In the genomic region with DNA sequence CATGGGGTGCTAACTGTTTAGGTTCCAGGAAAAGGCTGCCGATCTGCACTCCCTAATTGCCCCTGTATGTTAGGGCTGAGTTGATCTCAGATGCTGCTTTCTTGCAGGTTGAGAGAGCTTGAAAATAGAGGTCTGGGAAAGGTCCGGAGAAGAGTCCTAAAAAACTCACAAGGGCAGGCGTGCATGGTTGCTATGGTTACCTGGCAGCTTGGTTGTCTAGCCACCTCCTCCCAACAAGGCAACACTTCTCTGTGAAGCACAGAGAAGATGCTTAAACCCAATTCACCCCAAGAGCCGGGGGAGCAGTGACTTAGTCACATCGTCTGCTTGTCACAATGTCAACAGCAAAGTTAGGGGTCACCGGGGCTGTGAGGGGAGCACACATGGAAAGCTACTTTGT, we compare ENCODE assay signal across 22 cellular contexts. TPM values are rescaled to one million over a fixed set of nuclear protein-coding genes. Genes with fewer than 3 reads are reported as not detected.
A peak's percentile ranks its signal among the peaks of the same experiment; 100 is the strongest.
DNase-seq lines count a peak whose midpoint lies in the region; ATAC-seq and TF ChIP-seq lines count a peak whose summit lies in the region.
"Had no signal": no experiment of that assay in that cellular context is flagged by ENCODE, and none has a peak within 500 bp of the region (broad histone marks: within the 10 kb centered on the region; RNA-seq: fewer than 3 reads in every experiment).

No MANE protein-coding gene starts in this region.

- no peak for TF ChIP-seq EP300 in esophagus muscularis mucosa (IDR thresholded peaks at IDR 0.05)

- no peak for TF ChIP-seq POLR2A in esophagus muscularis mucosa (IDR thresholded peaks at IDR 0.05; ENCODE audit: low read depth)

- no peaks in the 10 kb centered on the region for H3K9me3 ChIP-seq in esophagus muscularis mucosa
- H3K9me3 ChIP-seq in neural progenitor cell (ENCODE audit: low read depth): no peaks in the 10 kb centered on the region
- H3K9me3 ChIP-seq: BE2C, SK-N-SH had no signal

- peak overlapping the region; percentile 57 for H2AFZ ChIP-seq in neural progenitor cell (replicated peaks)

- H3K9ac ChIP-seq in neural progenitor cell: no peak overlapping the region
- H3K9ac ChIP-seq: SK-N-SH had no signal

- peak; percentile 12 to 62 for DNase-seq in NCI-H524 (lab: John Stamatoyannopoulos, UW)
- DNase-seq in NCI-H524 treated with DMSO at 0.1 percent for 48 hours (lab: John Stamatoyannopoulos, UW): no peak
- peak; percentile 62 for DNase-seq in NCI-H69 (lab: John Stamatoyannopoulos, UW)
- DNase-seq in esophagus muscularis mucosa (ENCODE audit: extremely low spot score): peak; percentile 86
- peak; percentile 63 for DNase-seq in neural progenitor cell (ENCODE audit: low spot score)
- DNase-seq in activated T-cell treated with anti-CD3 and anti-CD28 coated beads, Interleukin-2, amount 50 U/mL, for 4 hours: no peak
- DNase-seq: BE2C, HCEC 1CT, IMR-90, Karpas-422, MV-4-11, NCI-H1436 treated with DMSO at 0.1 percent for 48 hours, NCI-H1930, NCI-H2171, NCI-H526 treated with DMSO at 0.1 percent for 48 hours, SIG-M5, SK-N-SH had no signal

- H3K27me3 ChIP-seq in esophagus muscularis mucosa: no peaks in the 10 kb centered on the region
- H3K27me3 ChIP-seq in neural progenitor cell: no peaks in the 10 kb centered on the region
- H3K27me3 ChIP-seq: BE2C had no signal

- H3K79me2 ChIP-seq in neural progenitor cell (ENCODE audit: low read depth): no peaks in the 10 kb centered on the region

- H3K27ac Mint-ChIP-seq in neural progenitor cell: no peak overlapping the region

- TF ChIP-seq CTCF in esophagus muscularis mucosa (IDR thresholded peaks at IDR 0.05): no peak
- TF ChIP-seq CTCF in neural progenitor cell (IDR thresholded peaks at IDR 0.05): no peak

- H3K36me3 ChIP-seq in esophagus muscularis mucosa (no peaks in the 10 kb centered on the region), neural progenitor cell (no peaks in the 10 kb centered on the region)
- H3K36me3 ChIP-seq: BE2C had no signal

- intact Hi-C loops in esophagus muscularis mucosa (cut with DNase I): no loop called here

- H3K4me3 ChIP-seq in esophagus muscularis mucosa (no peak overlapping the region), neural progenitor cell (no peak overlapping the region)

- H3K4me1 Mint-ChIP-seq in neural progenitor cell: peaks cover 4% of the 10 kb centered on the region
- no peaks in the 10 kb centered on the region for H3K4me1 Mint-ChIP-seq in activated T-cell treated with anti-CD3 and anti-CD28 coated beads, Interleukin-2, amount 50 U/mL, for 4 hours (ENCODE audit: low read depth)

- no peaks in the 10 kb centered on the region for H3K9me3 Mint-ChIP-seq in neural progenitor cell
- H3K9me3 Mint-ChIP-seq in activated T-cell treated with anti-CD3 and anti-CD28 coated beads, Interleukin-2, amount 50 U/mL, for 4 hours: no peaks in the 10 kb centered on the region

- WGBS in esophagus muscularis mucosa: 59% methylated on average over 6 of the region's 6 CpGs

- no peak for ATAC-seq in HG03175 (IDR thresholded peaks at IDR 0.05; ENCODE audit: unreplicated experiment)
- ATAC-seq in activated T-cell treated with anti-CD3 and anti-CD28 coated beads, Interleukin-2, amount 50 U/mL, for 4 hours: no peak
- ATAC-seq: Panc1 had no signal

- H3K4me1 ChIP-seq in esophagus muscularis mucosa: no peaks in the 10 kb centered on the region
- no peaks in the 10 kb centered on the region for H3K4me1 ChIP-seq in neural progenitor cell
- H3K4me1 ChIP-seq: BE2C had no signal

- H3K27ac ChIP-seq in esophagus muscularis mucosa (replicated peaks in 1 of 4) (no peak overlapping the region), neural progenitor cell (no peak overlapping the region)

- H3K36me3 Mint-ChIP-seq in neural progenitor cell: no peaks in the 10 kb centered on the region
- H3K36me3 Mint-ChIP-seq in activated T-cell treated with anti-CD3 and anti-CD28 coated beads, Interleukin-2, amount 50 U/mL, for 4 hours (ENCODE audit: insufficient read depth): no peaks in the 10 kb centered on the region

- no peaks in the 10 kb centered on the region for H3F3A ChIP-seq in neural progenitor cell (ENCODE audit: low read depth)

- peaks cover 5% of the 10 kb centered on the region for H3K27me3 Mint-ChIP-seq in neural progenitor cell (ENCODE audit: insufficient read depth, low read depth)
- H3K27me3 Mint-ChIP-seq in activated T-cell treated with anti-CD3 and anti-CD28 coated beads, Interleukin-2, amount 50 U/mL, for 4 hours (ENCODE audit: low read depth): peaks cover 8% of the 10 kb centered on the region

- H3K4me2 ChIP-seq in neural progenitor cell: no peak overlapping the region
- H3K4me2 ChIP-seq: SK-N-SH had no signal

- H4K20me1 ChIP-seq in neural progenitor cell (ENCODE audit: low read depth): no peaks in the 10 kb centered on the region

- H3K4me3 Mint-ChIP-seq in neural progenitor cell: no peak overlapping the region
- no peak overlapping the region for H3K4me3 Mint-ChIP-seq in activated T-cell treated with anti-CD3 and anti-CD28 coated beads, Interleukin-2, amount 50 U/mL, for 4 hours

RNA-seq across cellular contexts. Expression of a gene that starts 31.0 kb away (rescaled TPM):
- total RNA-seq in esophagus muscularis mucosa (under 1 TPM in 1 of 4 donors, not detected in 3; 0.17 TPM), neural progenitor cell (ENCODE audit: low replicate concordance) (not detected in 2 replicates)
- total RNA-seq in activated T-cell treated with anti-CD3 and anti-CD28 coated beads, Interleukin-2, amount 50 U/mL, for 4 hours: not detected
- total RNA-seq: A673, G401, IMR-90, M059J had no signal

Comparison
In these comparisons a context has a peak if more than half of its experiments do, and no peak if none do; other contexts are left out.
1. DNase-seq: peak in NCI-H524 (2 of 2), NCI-H69 (single experiment), esophagus muscularis mucosa (single experiment) and neural progenitor cell (single experiment); none in NCI-H524 treated with DMSO at 0.1 percent for 48 hours (single experiment) and activated T-cell treated with anti-CD3 and anti-CD28 coated beads, Interleukin-2, amount 50 U/mL, for 4 hours (single experiment).